Comparison of ENCODE assay signal across 26 cellular contexts in genomic region chr15:50542051-50542450, GRCh38.
DNase-seq lines count a peak whose midpoint lies in the region; ATAC-seq lines count a peak whose summit lies in the region.
"Had no signal": no experiment of that assay in that cellular context is flagged by ENCODE, and none has a peak within 500 bp of the region (broad histone marks: within the 10 kb centered on the region; RNA-seq: fewer than 3 reads in every experiment).

No MANE protein-coding gene starts in this region.

- H3K4me3 ChIP-seq in SK-N-MC (peak overlapping the region; percentile 64), skeletal muscle cell (ENCODE audit: low read depth, low read length) (no peak overlapping the region)
- H3K4me3 ChIP-seq: body of pancreas, lung, skin epidermis had no signal

- H3K9me3 ChIP-seq in SK-N-MC (ENCODE audit: low read depth, low read length), result no peaks in the 10 kb centered on the region
- H3K9me3 ChIP-seq: body of pancreas had no signal

- no peaks in the 10 kb centered on the region for H3K36me3 ChIP-seq in SK-N-MC (ENCODE audit: insufficient read depth, low read length)

- peak overlapping the region; percentile 66 for H3K9ac ChIP-seq in SK-N-MC (ENCODE audit: insufficient read length)
- H3K9ac ChIP-seq: parathyroid adenoma had no signal

- no peak for ATAC-seq in GM18867 (IDR thresholded peaks at IDR 0.05; ENCODE audit: unreplicated experiment)
- ATAC-seq: body of pancreas had no signal

- H3K27ac ChIP-seq in SK-N-MC, result peak overlapping the region; percentile 99
- H3K27ac ChIP-seq: body of pancreas, C4-2B, epithelial cell of prostate, HL-60, parathyroid adenoma had no signal

- DNase-seq in EH (ENCODE audit: low read depth), result peak; percentile 79
- DNase-seq in SK-N-MC (ENCODE audit: low read depth, low spot score), result peak; percentile 74
- DNase-seq in fibroblast of peridontal ligament (ENCODE audit: extremely low read depth), result peak; percentile 99
- peak; percentile 65 for DNase-seq in skeletal muscle cell (ENCODE audit: low read depth)
- DNase-seq in NOMO-1 (lab: John Stamatoyannopoulos, UW; ENCODE audit: unreplicated experiment in 2 of 2), result no peak
- no peak for DNase-seq in NCI-H1694 (lab: John Stamatoyannopoulos, UW)
- DNase-seq in NCI-H2107 (lab: John Stamatoyannopoulos, UW), result no peak
- DNase-seq: activated CD4-positive, alpha-beta T cell treated with anti-CD3 and anti-CD28 coated beads, Interleukin-2, amount 50 U/mL, for 48 hours; activated naive CD4-positive, alpha-beta T cell treated with anti-CD3 and anti-CD28 coated beads, Interleukin-2, amount 10 ng/mL, durations not matched to agents 7 days and 5 days; activated T-cell treated with anti-CD3 and anti-CD28 coated beads, Interleukin-2, amount 50 U/mL, for 1 hour; body of pancreas; DMS 273 treated with DMSO at 0.1 percent for 48 hours; GF-D8; naive B cell; NCI-H2029 treated with DMSO at 0.1 percent for 48 hours; NCI-H510A; SHP77 treated with DMSO at 0.1 percent for 48 hours; stimulated activated CD4-positive, alpha-beta T cell treated with anti-CD3 and anti-CD28 coated beads, Interleukin-4, amount 100 ng/mL, for 4 hours; T-helper 2 cell had no signal

Comparison
In these comparisons a context has a peak if more than half of its experiments do, and no peak if none do; other contexts are left out.
1. DNase-seq: peak in EH (single experiment), SK-N-MC (single experiment), fibroblast of peridontal ligament (single experiment) and skeletal muscle cell (single experiment); none in NOMO-1 (0 of 2), NCI-H1694 (single experiment) and NCI-H2107 (single experiment).